In the genomic region with DNA sequence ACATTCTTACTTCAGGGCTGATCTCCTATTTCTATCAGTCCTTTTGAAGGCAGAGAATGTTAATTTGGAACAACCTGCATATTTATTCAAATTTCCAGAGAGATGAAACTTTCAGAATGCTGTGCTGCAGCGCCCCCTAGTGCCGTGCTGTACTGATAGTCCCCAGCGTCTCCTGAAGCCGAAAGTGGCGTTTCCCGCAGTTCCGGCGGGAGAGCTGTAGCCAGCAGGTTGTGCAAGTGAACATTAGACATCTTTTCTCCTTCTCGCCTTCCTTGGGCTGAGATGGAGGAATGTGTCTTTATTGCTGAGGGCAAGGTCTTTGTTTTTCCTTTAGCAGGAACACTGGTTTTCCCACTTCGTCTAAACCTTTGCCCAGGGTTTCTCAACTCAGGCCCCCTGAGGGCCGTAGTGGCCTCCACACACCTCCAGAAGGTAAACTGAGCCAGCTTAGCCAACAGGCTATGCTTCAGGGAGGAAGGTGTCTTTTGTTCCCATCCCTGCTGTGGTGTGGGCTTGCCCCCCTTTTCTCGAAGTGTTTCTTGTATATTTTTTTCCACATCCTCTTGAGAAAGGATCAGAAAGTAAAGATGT, we compare ENCODE assay signal across 7 cellular contexts. TPM values are rescaled to one million over a fixed set of nuclear protein-coding genes. Genes with fewer than 3 reads are reported as not detected.
A peak's percentile ranks its signal among the peaks of the same experiment; 100 is the strongest.
DNase-seq lines count a peak whose midpoint lies in the region; ATAC-seq and TF ChIP-seq lines count a peak whose summit lies in the region.

No MANE protein-coding gene starts in this region.

- no peaks in the 10 kb centered on the region for H3K36me3 Mint-ChIP-seq in IgD-negative memory B cell
- peaks cover 23% of the 10 kb centered on the region for H3K36me3 Mint-ChIP-seq in activated T-helper 17 cell treated with anti-CD3 and anti-CD28 coated beads, Interleukin-2, amount 50 U/mL, for 72 hours (ENCODE audit: low read depth)
- H3K36me3 Mint-ChIP-seq in natural killer cell treated with Interleukin-12 subunit alpha and Interleukin-12 subunit beta and Interleukin-15 and Interleukin-18, amount 100 ng/mL, for 72 hours: no peaks in the 10 kb centered on the region
- no peaks in the 10 kb centered on the region for H3K36me3 Mint-ChIP-seq in stimulated activated memory B cell treated with anti-CD40 and anti-IgM and Interleukin-4, amounts not matched to agents 10 μg/mL and 1 μg/mL and 100 μg/mL, for 72 hours

- peak; percentile 68 for ATAC-seq in activated T-helper 17 cell treated with anti-CD3 and anti-CD28 coated beads, Interleukin-2, amount 50 U/mL, for 72 hours (replicated peaks)
- ATAC-seq in natural killer cell treated with Interleukin-12 subunit alpha and Interleukin-12 subunit beta and Interleukin-15 and Interleukin-18, amount 100 ng/mL, for 72 hours: peak; percentile 82 to 89
- ATAC-seq in stimulated activated memory B cell treated with anti-CD40 and anti-IgM and Interleukin-4, amounts not matched to agents 10 μg/mL and 1 μg/mL and 100 μg/mL, for 72 hours: peak; percentile 65

- in situ Hi-C loops in GM13976 (cut with MboI; ENCODE audit: low sequenced_read_pairs, unreplicated experiment): loop anchor here (10.0 kb wide), 1 partner anchor 211 kb away; no protein-coding TSS in a partner anchor

- H3K4me1 Mint-ChIP-seq in IgD-negative memory B cell: peaks cover 63 to 71% (median 70%) of the 10 kb centered on the region in 3 donors
- H3K4me1 Mint-ChIP-seq in activated T-helper 17 cell treated with anti-CD3 and anti-CD28 coated beads, Interleukin-2, amount 50 U/mL, for 72 hours: peaks cover 35% of the 10 kb centered on the region
- peaks cover 51 to 55% of the 10 kb centered on the region in 2 donors for H3K4me1 Mint-ChIP-seq in natural killer cell treated with Interleukin-12 subunit alpha and Interleukin-12 subunit beta and Interleukin-15 and Interleukin-18, amount 100 ng/mL, for 72 hours (ENCODE audit: low read depth in 2 of 2)
- H3K4me1 Mint-ChIP-seq in stimulated activated memory B cell treated with anti-CD40 and anti-IgM and Interleukin-4, amounts not matched to agents 10 μg/mL and 1 μg/mL and 100 μg/mL, for 72 hours: peaks cover 88% of the 10 kb centered on the region

- H3K9me3 Mint-ChIP-seq in IgD-negative memory B cell: no peaks in the 10 kb centered on the region
- no peaks in the 10 kb centered on the region for H3K9me3 Mint-ChIP-seq in activated T-helper 17 cell treated with anti-CD3 and anti-CD28 coated beads, Interleukin-2, amount 50 U/mL, for 72 hours
- H3K9me3 Mint-ChIP-seq in natural killer cell treated with Interleukin-12 subunit alpha and Interleukin-12 subunit beta and Interleukin-15 and Interleukin-18, amount 100 ng/mL, for 72 hours: no peaks in the 10 kb centered on the region
- no peaks in the 10 kb centered on the region for H3K9me3 Mint-ChIP-seq in stimulated activated memory B cell treated with anti-CD40 and anti-IgM and Interleukin-4, amounts not matched to agents 10 μg/mL and 1 μg/mL and 100 μg/mL, for 72 hours

- peak; percentile 81 for TF ChIP-seq CTCF in GM13976 (IDR thresholded peaks at IDR 0.05; ENCODE audit: borderline replicate concordance, control extremely low read depth, extremely low read depth, insufficient read depth, missing control alignments)
- peak; percentile 90 for TF ChIP-seq CTCF in fibroblast of the aortic adventitia (IDR thresholded peaks at IDR 0.05; ENCODE audit: insufficient read depth, low read length)

- no peaks in the 10 kb centered on the region for H3K27me3 Mint-ChIP-seq in IgD-negative memory B cell
- H3K27me3 Mint-ChIP-seq in activated T-helper 17 cell treated with anti-CD3 and anti-CD28 coated beads, Interleukin-2, amount 50 U/mL, for 72 hours: no peaks in the 10 kb centered on the region
- H3K27me3 Mint-ChIP-seq in natural killer cell treated with Interleukin-12 subunit alpha and Interleukin-12 subunit beta and Interleukin-15 and Interleukin-18, amount 100 ng/mL, for 72 hours: no peaks in the 10 kb centered on the region
- no peaks in the 10 kb centered on the region for H3K27me3 Mint-ChIP-seq in stimulated activated memory B cell treated with anti-CD40 and anti-IgM and Interleukin-4, amounts not matched to agents 10 μg/mL and 1 μg/mL and 100 μg/mL, for 72 hours

- H3K4me3 Mint-ChIP-seq in IgD-negative memory B cell: peak overlapping the region; percentile 47 to 93 (median 82)
- peak overlapping the region; percentile 56 for H3K4me3 Mint-ChIP-seq in activated T-helper 17 cell treated with anti-CD3 and anti-CD28 coated beads, Interleukin-2, amount 50 U/mL, for 72 hours
- H3K4me3 Mint-ChIP-seq in natural killer cell treated with Interleukin-12 subunit alpha and Interleukin-12 subunit beta and Interleukin-15 and Interleukin-18, amount 100 ng/mL, for 72 hours: peak overlapping the region; percentile 60
- peak overlapping the region; percentile 65 for H3K4me3 Mint-ChIP-seq in stimulated activated memory B cell treated with anti-CD40 and anti-IgM and Interleukin-4, amounts not matched to agents 10 μg/mL and 1 μg/mL and 100 μg/mL, for 72 hours

- peak overlapping the region; percentile 51 to 95 (median 90) for H3K27ac Mint-ChIP-seq in IgD-negative memory B cell
- no peak overlapping the region for H3K27ac Mint-ChIP-seq in activated T-helper 17 cell treated with anti-CD3 and anti-CD28 coated beads, Interleukin-2, amount 50 U/mL, for 72 hours
- H3K27ac Mint-ChIP-seq in natural killer cell treated with Interleukin-12 subunit alpha and Interleukin-12 subunit beta and Interleukin-15 and Interleukin-18, amount 100 ng/mL, for 72 hours: peak overlapping the region; percentile 39 to 55
- peak overlapping the region; percentile 78 for H3K27ac Mint-ChIP-seq in stimulated activated memory B cell treated with anti-CD40 and anti-IgM and Interleukin-4, amounts not matched to agents 10 μg/mL and 1 μg/mL and 100 μg/mL, for 72 hours

- peak; percentile 55 for DNase-seq in GM13976 (ENCODE audit: low spot score)
- DNase-seq in RPMI7951 (ENCODE audit: low read depth): peak; percentile 74
- DNase-seq in fibroblast of the aortic adventitia (ENCODE audit: low read depth): peak; percentile 90
- DNase-seq in natural killer cell treated with Interleukin-12 subunit alpha and Interleukin-12 subunit beta and Interleukin-15 and Interleukin-18, amount 100 ng/mL, for 72 hours (ENCODE audit: low spot score): peak; percentile 82

- H3K4me3 ChIP-seq in fibroblast of the aortic adventitia (ENCODE audit: low read depth, low read length): no peak overlapping the region

RNA-seq across cellular contexts. Expression of a gene that starts 26.4 kb away (rescaled TPM):
- 95.8 TPM for polyA plus RNA-seq in IgD-negative memory B cell
- total RNA-seq in RPMI7951 (2014; rRNA removed; shearing (Covaris generic)): 51.1 and 54.6 TPM in 2 replicates
- 100 to 1,000 TPM in 1 of 2 donors, 10 to 100 TPM in 1; 93.4 to 127 TPM for total RNA-seq in activated T-helper 17 cell treated with anti-CD3 and anti-CD28 coated beads, Interleukin-2, amount 50 U/mL, for 72 hours
- 61.7 and 93.2 TPM in 2 replicates for total RNA-seq in fibroblast of the aortic adventitia (ENCODE audit: low replicate concordance)
- total RNA-seq in natural killer cell treated with Interleukin-12 subunit alpha and Interleukin-12 subunit beta and Interleukin-15 and Interleukin-18, amount 100 ng/mL, for 72 hours: 100 to 1,000 TPM; 111 to 156 TPM
